15 cellular contexts compared by ENCODE assay signal in the genomic region with DNA sequence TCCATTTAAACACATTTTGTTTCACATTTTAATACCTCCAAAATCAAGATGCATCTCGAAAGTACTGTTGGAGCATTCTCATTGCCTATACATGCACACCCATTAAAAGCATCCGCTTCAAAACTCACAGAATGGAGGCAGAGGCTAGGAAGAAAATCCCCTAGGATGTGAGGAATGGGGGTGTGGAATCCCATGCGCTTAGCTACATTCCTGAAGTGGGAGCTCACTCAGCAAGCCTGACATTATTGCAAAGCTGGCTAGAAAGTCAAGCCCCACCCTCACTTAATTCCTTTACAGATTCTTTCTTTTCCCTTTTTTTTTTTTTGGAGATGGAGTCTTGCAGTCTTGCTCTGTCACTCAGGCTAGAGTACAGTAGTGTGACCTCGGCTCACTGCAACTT. TPM values are rescaled to one million over a fixed set of nuclear protein-coding genes. Genes with fewer than 3 reads are reported as not detected.
DNase-seq lines count a peak whose midpoint lies in the region; TF ChIP-seq lines count a peak whose summit lies in the region.
"Had no signal": no experiment of that assay in that cellular context is flagged by ENCODE, and none has a peak within 500 bp of the region (broad histone marks: within the 10 kb centered on the region; RNA-seq: fewer than 3 reads in every experiment).

No MANE protein-coding gene starts in this region.

- H3K4me3 ChIP-seq in GM23248 (no peak overlapping the region), smooth muscle cell (no peak overlapping the region), colonic mucosa (no peak overlapping the region)
- H3K4me3 ChIP-seq: esophagus squamous epithelium, stomach had no signal

- H3K27me3 ChIP-seq in GM23248 (replicated peaks; ENCODE audit: insufficient read depth) (no peaks in the 10 kb centered on the region), smooth muscle cell (ENCODE audit: low read depth) (no peaks in the 10 kb centered on the region), colonic mucosa (no peaks in the 10 kb centered on the region)
- H3K27me3 ChIP-seq: esophagus squamous epithelium, neutrophil, stomach had no signal

- H4K20me1 ChIP-seq in GM23248 (ENCODE audit: insufficient read depth): no peaks in the 10 kb centered on the region
- no peaks in the 10 kb centered on the region for H4K20me1 ChIP-seq in smooth muscle cell (ENCODE audit: low read depth)

- H3K4me2 ChIP-seq in GM23248 (ENCODE audit: unreplicated experiment) (peak overlapping the region; percentile 53), smooth muscle cell (peak overlapping the region; percentile 54)

- peaks cover 3% of the 10 kb centered on the region for H3K79me2 ChIP-seq in GM23248 (ENCODE audit: insufficient read depth)
- H3K79me2 ChIP-seq in smooth muscle cell (ENCODE audit: low read depth): peaks cover under 1% of the 10 kb centered on the region

- in situ Hi-C loops in GM23248 (cut with MboI): loop anchor here (10.0 to 25.0 kb wide), 2 partner anchors 136 to 543 kb away; a partner anchor contains a TSS

- no peak for TF ChIP-seq CTCF in smooth muscle cell (IDR thresholded peaks at IDR 0.05; ENCODE audit: borderline replicate concordance, insufficient read depth, poor library complexity, severe bottlenecking)
- TF ChIP-seq CTCF in colonic mucosa (IDR thresholded peaks at IDR 0.05): no peak

- H2AFZ ChIP-seq in GM23248: peak overlapping the region; percentile 36
- no peak overlapping the region for H2AFZ ChIP-seq in smooth muscle cell (ENCODE audit: low read depth)

- H3K27ac ChIP-seq in GM23248: peak overlapping the region; percentile 25; the same call in 1 of the 2 replicates
- H3K27ac ChIP-seq in smooth muscle cell (ENCODE audit: low read depth): peak overlapping the region; percentile 19
- no peak overlapping the region for H3K27ac ChIP-seq in colonic mucosa
- H3K27ac ChIP-seq: esophagus squamous epithelium, neutrophil, stomach had no signal

- H3K4me1 ChIP-seq in GM23248 (ENCODE audit: insufficient read depth) (peaks cover 11% of the 10 kb centered on the region), smooth muscle cell (ENCODE audit: low read depth) (no peaks in the 10 kb centered on the region), colonic mucosa (no peaks in the 10 kb centered on the region)

- H3K9me2 ChIP-seq in GM23248 (ENCODE audit: insufficient read depth): no peaks in the 10 kb centered on the region

- intact Hi-C loops in colonic mucosa (cut with DNase I): loop anchor here (5.0 kb wide), 1 partner anchor 553 kb away; no protein-coding TSS in a partner anchor

- no peaks in the 10 kb centered on the region for H3K36me3 ChIP-seq in GM23248 (ENCODE audit: low read depth)
- H3K36me3 ChIP-seq in smooth muscle cell (ENCODE audit: low read depth): no peaks in the 10 kb centered on the region
- no peaks in the 10 kb centered on the region for H3K36me3 ChIP-seq in colonic mucosa
- H3K36me3 ChIP-seq: esophagus squamous epithelium, neutrophil, stomach had no signal

- 5 to 7% methylated on average over 4 of the region's 4 CpGs for WGBS in GM23248 (ENCODE audit: low coverage in 1 of 2, low lambda C conversion rate in 2 of 2, missing lambda C conversion rate in 2 of 2), 2 experiments
- WGBS in smooth muscle cell (ENCODE audit: low lambda C conversion rate): 25% methylated on average over 4 of the region's 4 CpGs

- DNase-seq in GM23248 (peak; percentile 81), RPMI7951 (ENCODE audit: low read depth) (peak; percentile 43), fibroblast of peridontal ligament (ENCODE audit: extremely low read depth) (peak; percentile 92), smooth muscle cell (lab: John Stamatoyannopoulos, UW; ENCODE audit: unreplicated experiment) (no peak), colonic mucosa (no peak), NCI-H446 (lab: John Stamatoyannopoulos, UW) (no peak), hippocampal formation (lab: John Stamatoyannopoulos, UW) (no peak)
- DNase-seq: activated CD4-positive, alpha-beta T cell treated with anti-CD3 and anti-CD28 coated beads for 4 hours; DMS 273 treated with DMSO at 0.1 percent for 48 hours; esophagus squamous epithelium; NCI-H1436; stomach had no signal

- H3K9me3 ChIP-seq in GM23248 (ENCODE audit: low read depth): no peaks in the 10 kb centered on the region
- no peaks in the 10 kb centered on the region for H3K9me3 ChIP-seq in smooth muscle cell (replicated peaks; ENCODE audit: low read depth)
- no peaks in the 10 kb centered on the region for H3K9me3 ChIP-seq in colonic mucosa
- H3K9me3 ChIP-seq: neutrophil had no signal

- H3F3A ChIP-seq in GM23248 (ENCODE audit: insufficient read depth): no peaks in the 10 kb centered on the region
- peaks cover 6% of the 10 kb centered on the region for H3F3A ChIP-seq in smooth muscle cell (ENCODE audit: low read depth)

- H3K9ac ChIP-seq in GM23248: no peak overlapping the region
- H3K9ac ChIP-seq in smooth muscle cell (ENCODE audit: low read depth): no peak overlapping the region
- no peak overlapping the region for H3K9ac ChIP-seq in colonic mucosa (ENCODE audit: low read depth in 2 of 2, low read length in 2 of 2)

RNA-seq across cellular contexts. Expression of a gene that starts 4.6 kb away (rescaled TPM):
- total RNA-seq in GM23248 (2014; rRNA removed; shearing (Covaris generic)): 114 and 120 TPM in 2 replicates
- polyA plus RNA-seq in GM23248 (2016; fragmentation: Nextera tagmentation; extraction: Ambion mirVana): 122 and 126 TPM in 2 replicates
- 119 and 140 TPM in 2 replicates for total RNA-seq in RPMI7951 (2014; rRNA removed; shearing (Covaris generic))
- 99.2 and 109 TPM in 2 replicates for total RNA-seq in smooth muscle cell
- 132 and 139 TPM in 2 replicates for polyA plus RNA-seq in smooth muscle cell
- 10 to 100 TPM; 76.9 to 78.3 TPM for total RNA-seq in colonic mucosa

RNA-seq across cellular contexts. Expression of a gene that starts 7.3 kb away (rescaled TPM):
- total RNA-seq in GM23248 (2014; rRNA removed; shearing (Covaris generic)): not detected in 2 replicates
- not detected in 2 replicates for polyA plus RNA-seq in GM23248 (2016; fragmentation: Nextera tagmentation; extraction: Ambion mirVana)
- not detected in 2 replicates for total RNA-seq in RPMI7951 (2014; rRNA removed; shearing (Covaris generic))
- total RNA-seq in smooth muscle cell: not detected in 2 replicates
- not detected in 2 replicates for polyA plus RNA-seq in smooth muscle cell
- not detected for total RNA-seq in colonic mucosa
- total RNA-seq: cardiac septum, esophagus squamous epithelium, left lobe of liver, stomach had no signal
- polyA plus RNA-seq: stomach had no signal

RNA-seq across cellular contexts. Expression of a gene that starts 17.1 kb away (rescaled TPM):
- 86.6 and 90.0 TPM in 2 replicates for total RNA-seq in GM23248 (2014; rRNA removed; shearing (Covaris generic))
- 96.2 and 99.6 TPM in 2 replicates for polyA plus RNA-seq in GM23248 (2016; fragmentation: Nextera tagmentation; extraction: Ambion mirVana)
- 134 and 138 TPM in 2 replicates for total RNA-seq in RPMI7951 (2014; rRNA removed; shearing (Covaris generic))
- total RNA-seq in smooth muscle cell: 53.8 and 70.6 TPM in 2 replicates
- polyA plus RNA-seq in smooth muscle cell: 110 and 119 TPM in 2 replicates
- 10 to 100 TPM; 20.0 to 24.4 TPM for total RNA-seq in colonic mucosa

RNA-seq across cellular contexts. Expression of a gene that starts 37.1 kb away (rescaled TPM):
- not detected in 2 replicates for total RNA-seq in GM23248 (2014; rRNA removed; shearing (Covaris generic))
- polyA plus RNA-seq in GM23248 (2016; fragmentation: Nextera tagmentation; extraction: Ambion mirVana) (0.13 TPM in 1 of 2 replicates, not detected in the other), smooth muscle cell (0.07 and 0.17 TPM in 2 replicates)
- total RNA-seq in RPMI7951 (2014; rRNA removed; shearing (Covaris generic)): not detected in 2 replicates
- total RNA-seq in smooth muscle cell (0.22 TPM in 1 of 2 replicates, not detected in the other), colonic mucosa (10 to 100 TPM; 13.5 to 14.0 TPM)

Comparison
In these comparisons a context has a peak if more than half of its experiments do, and no peak if none do; other contexts are left out.
1. DNase-seq: peak in GM23248 (single experiment), RPMI7951 (single experiment) and fibroblast of peridontal ligament (single experiment); none in smooth muscle cell (single experiment), colonic mucosa (single experiment), NCI-H446 (0 of 2) and hippocampal formation (0 of 2).